In genomic region chr18:34909637-34910364, GRCh38 we compare ENCODE assay signal across 15 cellular contexts.
DNase-seq lines count a peak whose midpoint lies in the region; ATAC-seq, FAIRE-seq and TF ChIP-seq lines count a peak whose summit lies in the region.
"Had no signal": no experiment of that assay in that cellular context is flagged by ENCODE, and none has a peak within 500 bp of the region (broad histone marks: within the 10 kb centered on the region; RNA-seq: fewer than 3 reads in every experiment).

No MANE protein-coding gene starts in this region.

- no peak overlapping the region for H3K4me3 ChIP-seq in A549
- no peak overlapping the region for H3K4me3 ChIP-seq in IMR-90 (ENCODE audit: insufficient read depth, low read depth, low read length)
- no peak overlapping the region for H3K4me3 ChIP-seq in dorsolateral prefrontal cortex
- no peak overlapping the region for H3K4me3 ChIP-seq in neural progenitor cell
- H3K4me3 ChIP-seq: left lung had no signal

- no peak overlapping the region for H3K56ac ChIP-seq in IMR-90 (ENCODE audit: extremely low read depth, insufficient read depth, low read length)

- no peaks in the 10 kb centered on the region for H3K9me3 ChIP-seq in A549
- no peaks in the 10 kb centered on the region for H3K9me3 ChIP-seq in IMR-90 (ENCODE audit: control insufficient read depth, insufficient read depth, low read length)
- no peaks in the 10 kb centered on the region for H3K9me3 ChIP-seq in neural progenitor cell (ENCODE audit: low read depth)
- H3K9me3 ChIP-seq: left lung had no signal

- H2AK5ac ChIP-seq in IMR-90 (ENCODE audit: low read depth, low read length): peak overlapping the region; percentile 30; the same call in 1 of the 2 replicates

- H3K27ac Mint-ChIP-seq in neural progenitor cell: no peak overlapping the region
- H3K27ac Mint-ChIP-seq: natural killer cell had no signal

- no peak for FAIRE-seq in A549 (lab: Jason Lieb, UNC)
- no peak for FAIRE-seq in GM19239 (lab: Jason Lieb, UNC)

- no peaks in the 10 kb centered on the region for H3K36me3 Mint-ChIP-seq in neural progenitor cell
- H3K36me3 Mint-ChIP-seq: natural killer cell had no signal

- peaks cover 45% of the 10 kb centered on the region for H3K4me1 ChIP-seq in A549
- H3K4me1 ChIP-seq in IMR-90 (ENCODE audit: control insufficient read depth, insufficient read depth, low read length): peaks cover 16% of the 10 kb centered on the region
- H3K4me1 ChIP-seq in neural progenitor cell: no peaks in the 10 kb centered on the region
- H3K4me1 ChIP-seq: left lung had no signal

- DNase-seq in A549 (ENCODE audit: low read depth in 1 of 2, low spot score in 1 of 2) (no peak), IMR-90 (peak; percentile 69), dorsolateral prefrontal cortex (peak in 2 of 10 donors; percentile 11 to 36), neural progenitor cell (ENCODE audit: low spot score) (no peak), T1000 (lab: John Stamatoyannopoulos, UW) (no peak), GM19239 (ENCODE audit: insufficient read length, low spot score) (no peak), NCI-H2029 (lab: John Stamatoyannopoulos, UW) (no peak)
- DNase-seq: ACHN; activated gamma-delta T cell treated with Interleukin-2 at 50 U/mL for 16 hours; central memory CD4-positive, alpha-beta T cell; left lung; natural killer cell; NCI-H1417 treated with DMSO at 0.1 percent for 48 hours; NCI-H446 had no signal

- H3F3A ChIP-seq in neural progenitor cell (ENCODE audit: low read depth): peaks cover 2% of the 10 kb centered on the region

- H2AFZ ChIP-seq in IMR-90 (replicated peaks; ENCODE audit: low read length, poor library complexity) (no peak overlapping the region), neural progenitor cell (replicated peaks) (peak overlapping the region; percentile 46)

- H3K4me3 Mint-ChIP-seq in neural progenitor cell: no peak overlapping the region
- H3K4me3 Mint-ChIP-seq: natural killer cell had no signal

- H3K18ac ChIP-seq in IMR-90 (ENCODE audit: low read depth, low read length): peak overlapping the region; percentile 69

- H3K4me1 Mint-ChIP-seq in neural progenitor cell: peaks cover 8% of the 10 kb centered on the region
- H3K4me1 Mint-ChIP-seq: natural killer cell had no signal

- no peak overlapping the region for H2BK15ac ChIP-seq in IMR-90 (ENCODE audit: low read depth, low read length)

- dilution Hi-C loops in IMR-90 (cut with HindIII; ENCODE audit: low sequenced_read_pairs, unreplicated experiment): no loop called here

- no peak overlapping the region for H3K9ac ChIP-seq in IMR-90 (ENCODE audit: low read depth, low read length)
- no peak overlapping the region for H3K9ac ChIP-seq in neural progenitor cell

- H3K9me1 ChIP-seq in IMR-90 (ENCODE audit: insufficient read depth, low read length): peaks cover 6% of the 10 kb centered on the region

- ATAC-seq in A549 (no peak), IMR-90 (ENCODE audit: low read depth) (no peak), GM18870 (IDR thresholded peaks at IDR 0.05; ENCODE audit: unreplicated experiment) (no peak)
- ATAC-seq: left lung, natural killer cell had no signal

- H3K27ac ChIP-seq in A549 (peak overlapping the region; percentile 26 to 68; a peak in 4 of 6 replicates), IMR-90 (ENCODE audit: insufficient read depth, low read length) (no peak overlapping the region), dorsolateral prefrontal cortex (peak overlapping the region in 46 of 59 donors; percentile 3 to 82 (median 52)), neural progenitor cell (no peak overlapping the region)
- H3K27ac ChIP-seq: left lung had no signal

- H2BK20ac ChIP-seq in IMR-90 (ENCODE audit: low read depth, low read length): peak overlapping the region; percentile 8; the same call in 1 of the 2 replicates

- H2BK5ac ChIP-seq in IMR-90 (ENCODE audit: low read depth, low read length, poor library complexity, severe bottlenecking): no peak overlapping the region

- H3K14ac ChIP-seq in IMR-90 (replicated peaks; ENCODE audit: low read depth, low read length): 0 out of 2 replicates have a peak overlapping the region, but pooled peaks have one; percentile 26

- POLR2A ChIA-PET in A549 (lab: Yijun Ruan, JAX) (no interaction called here), IMR-90 (lab: Charles Lee; ENCODE audit: unreplicated experiment) (no interaction called here)

- in situ Hi-C loops in IMR-90 (cut with MboI; ENCODE audit: low sequenced_read_pairs): no loop called here

- no peaks in the 10 kb centered on the region for H3K79me2 ChIP-seq in neural progenitor cell (ENCODE audit: low read depth)

- intact Hi-C loops in IMR-90 (cut with micrococcal nuclease) (no loop called here), dorsolateral prefrontal cortex (cut with DNase I) (no loop called here)

- H3K27me3 Mint-ChIP-seq in neural progenitor cell (ENCODE audit: insufficient read depth, low read depth): peaks cover 2% of the 10 kb centered on the region

- H4K5ac ChIP-seq in IMR-90 (ENCODE audit: low read depth, low read length): peak overlapping the region; percentile 36; the same call in 1 of the 2 replicates

- no peak for TF ChIP-seq EP300 in A549 (IDR thresholded peaks at IDR 0.05)

- H4K8ac ChIP-seq in IMR-90 (ENCODE audit: low read depth in 2 of 2, low read length in 2 of 2): no peak overlapping the region

- no TSS peak for BruUV-seq in IMR-90 (replicated peaks; lab: Mats Ljungman, UMichigan)

- CTCF ChIA-PET in A549 (lab: Yijun Ruan, JAX): interaction anchor here (0.6 to 1.1 kb wide), 2 partner anchors 14 to 787 kb away, joined by 3 read pairs; no protein-coding TSS in a partner anchor
- CTCF ChIA-PET in IMR-90 (lab: Yijun Ruan, JAX): interaction anchor here (1.3 kb wide), 1 partner anchor 48 kb away, joined by 5 read pairs; no protein-coding TSS in a partner anchor

- no peak for TF ChIP-seq POLR2A in A549 (IDR thresholded peaks at IDR 0.05; ENCODE audit: low read length)
- no peak for TF ChIP-seq POLR2A in IMR-90 (IDR thresholded peaks at IDR 0.05; ENCODE audit: low read depth, low read length)

- H2BK120ac ChIP-seq in IMR-90 (ENCODE audit: low read depth, low read length): peak overlapping the region; percentile 50; the same call in 1 of the 2 replicates

- no peak overlapping the region for H4K91ac ChIP-seq in IMR-90 (ENCODE audit: insufficient read depth, low read depth, low read length)

- H3K23ac ChIP-seq in IMR-90 (ENCODE audit: low read depth, low read length): no peak overlapping the region

- peaks cover 5% of the 10 kb centered on the region for H3K9me3 Mint-ChIP-seq in neural progenitor cell
- H3K9me3 Mint-ChIP-seq: natural killer cell had no signal

- H3K79me1 ChIP-seq in IMR-90 (ENCODE audit: low read depth in 1 of 2, low read length in 2 of 2): no peaks in the 10 kb centered on the region

- TF ChIP-seq CTCF in A549 (IDR thresholded peaks at IDR 0.05) (no peak), IMR-90 (conservative IDR thresholded peaks at IDR 0.05; ENCODE audit: low read depth, low read length) (no peak), dorsolateral prefrontal cortex (IDR thresholded peaks at IDR 0.05 in 54 of 56, conservative IDR thresholded peaks at IDR 0.05 in 2 of 56; ENCODE audit: low read depth in 1 of 56, partially characterized antibody in 56 of 56) (no peak), neural progenitor cell (IDR thresholded peaks at IDR 0.05) (no peak)

- peak overlapping the region; percentile 16; the same call in 1 of the 2 replicates for H3K4ac ChIP-seq in IMR-90 (ENCODE audit: low read depth, low read length)

- TF ChIP-seq RAD21 in A549 (conservative IDR thresholded peaks at IDR 0.05 in 1 of 2, IDR thresholded peaks at IDR 0.05 in 1 of 2) (no peak), IMR-90 (IDR thresholded peaks at IDR 0.05; ENCODE audit: low read length) (no peak)

- WGBS in A549 (ENCODE audit: missing lambda C conversion rate): 96% methylated on average over 4 of the region's 4 CpGs
- no CpG with 5 or more reads among the region's 4 CpGs for WGBS in IMR-90 (ENCODE audit: extremely low coverage in 2 of 2, insufficient read length in 1 of 2), 2 experiments

- no peaks in the 10 kb centered on the region for H3K27me3 ChIP-seq in IMR-90 (ENCODE audit: control insufficient read depth, insufficient read depth, low read length)
- H3K27me3 ChIP-seq in dorsolateral prefrontal cortex: no peaks in the 10 kb centered on the region
- no peaks in the 10 kb centered on the region for H3K27me3 ChIP-seq in neural progenitor cell
- H3K27me3 ChIP-seq: left lung had no signal

- H3K4me2 ChIP-seq in A549 (peak overlapping the region; percentile 11; the same call in 1 of the 3 replicates), IMR-90 (ENCODE audit: low read depth, low read length) (no peak overlapping the region), neural progenitor cell (no peak overlapping the region)

- no peak overlapping the region for H2AK9ac ChIP-seq in IMR-90 (replicated peaks; ENCODE audit: low read depth, low read length, poor library complexity)

- H4K20me1 ChIP-seq in IMR-90 (ENCODE audit: insufficient read depth, low read length) (no peaks in the 10 kb centered on the region; the same call in 1 of the 2 replicates), neural progenitor cell (ENCODE audit: low read depth) (no peaks in the 10 kb centered on the region)

- H3K36me3 ChIP-seq in IMR-90 (ENCODE audit: control insufficient read depth, insufficient read depth, low read length) (no peaks in the 10 kb centered on the region), neural progenitor cell (no peaks in the 10 kb centered on the region)
- H3K36me3 ChIP-seq: left lung had no signal

TF ChIP-seq in A549, 52 proteins besides CTCF, POLR2A, EP300 and RAD21:
- TF ChIP-seq MAZ (IDR thresholded peaks at IDR 0.05; ENCODE audit: borderline replicate concordance, low read depth, low read length) (no peak), JUN (IDR thresholded peaks at IDR 0.05) (no peak)

TF ChIP-seq in IMR-90, 13 proteins besides CTCF, POLR2A, EP300 and RAD21:
- peak; percentile 38; the same call in 1 of the 2 replicates for TF ChIP-seq NFE2L2 (IDR thresholded peaks at IDR 0.05; ENCODE audit: low read depth, low read length)
- 0 out of 2 replicates have a peak, but pooled peaks have one; percentile 17 for TF ChIP-seq CEBPB (IDR thresholded peaks at IDR 0.05; ENCODE audit: low read depth, low read length)
- no peak for TF ChIP-seq USF2 (IDR thresholded peaks at IDR 0.05; ENCODE audit: low read depth, low read length)

Comparison
In these comparisons a context has a peak if more than half of its experiments do, and no peak if none do; other contexts are left out.
1. H3K27ac ChIP-seq: peak in A549 (2 of 2) and dorsolateral prefrontal cortex (46 of 59); none in IMR-90 (single experiment) and neural progenitor cell (single experiment).